In the genomic region with DNA sequence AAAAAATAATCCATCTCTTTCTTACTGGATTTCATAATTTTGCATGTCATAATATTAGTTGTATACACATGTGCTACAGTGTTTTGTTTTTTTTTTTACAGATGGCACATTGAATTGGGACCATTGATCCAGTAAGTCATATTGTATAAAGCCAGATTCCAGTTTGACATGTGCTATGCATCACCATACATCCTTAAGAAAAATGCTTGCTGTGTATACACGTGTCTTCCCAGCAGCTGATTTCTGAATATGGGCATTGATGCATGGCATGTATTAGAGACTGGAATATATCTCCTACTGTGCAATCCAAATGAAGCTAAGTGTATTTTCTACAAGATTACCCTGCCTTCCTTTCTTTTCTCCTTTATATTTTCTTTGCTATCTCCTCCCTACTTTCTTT, we compare ENCODE assay signal across 1 cellular context.
TF ChIP-seq lines count a peak whose summit lies in the region.

No MANE protein-coding gene starts in this region.

TF ChIP-seq in HepG2, 621 proteins besides CTCF, POLR2A, EP300 and RAD21 (continued from another document):
- TF ChIP-seq, protein P1, sequence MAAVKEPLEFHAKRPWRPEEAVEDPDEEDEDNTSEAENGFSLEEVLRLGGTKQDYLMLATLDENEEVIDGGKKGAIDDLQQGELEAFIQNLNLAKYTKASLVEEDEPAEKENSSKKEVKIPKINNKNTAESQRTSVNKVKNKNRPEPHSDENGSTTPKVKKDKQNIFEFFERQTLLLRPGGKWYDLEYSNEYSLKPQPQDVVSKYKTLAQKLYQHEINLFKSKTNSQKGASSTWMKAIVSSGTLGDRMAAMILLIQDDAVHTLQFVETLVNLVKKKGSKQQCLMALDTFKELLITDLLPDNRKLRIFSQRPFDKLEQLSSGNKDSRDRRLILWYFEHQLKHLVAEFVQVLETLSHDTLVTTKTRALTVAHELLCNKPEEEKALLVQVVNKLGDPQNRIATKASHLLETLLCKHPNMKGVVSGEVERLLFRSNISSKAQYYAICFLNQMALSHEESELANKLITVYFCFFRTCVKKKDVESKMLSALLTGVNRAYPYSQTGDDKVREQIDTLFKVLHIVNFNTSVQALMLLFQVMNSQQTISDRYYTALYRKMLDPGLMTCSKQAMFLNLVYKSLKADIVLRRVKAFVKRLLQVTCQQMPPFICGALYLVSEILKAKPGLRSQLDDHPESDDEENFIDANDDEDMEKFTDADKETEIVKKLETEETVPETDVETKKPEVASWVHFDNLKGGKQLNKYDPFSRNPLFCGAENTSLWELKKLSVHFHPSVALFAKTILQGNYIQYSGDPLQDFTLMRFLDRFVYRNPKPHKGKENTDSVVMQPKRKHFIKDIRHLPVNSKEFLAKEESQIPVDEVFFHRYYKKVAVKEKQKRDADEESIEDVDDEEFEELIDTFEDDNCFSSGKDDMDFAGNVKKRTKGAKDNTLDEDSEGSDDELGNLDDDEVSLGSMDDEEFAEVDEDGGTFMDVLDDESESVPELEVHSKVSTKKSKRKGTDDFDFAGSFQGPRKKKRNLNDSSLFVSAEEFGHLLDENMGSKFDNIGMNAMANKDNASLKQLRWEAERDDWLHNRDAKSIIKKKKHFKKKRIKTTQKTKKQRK (IDR thresholded peaks at IDR 0.05; ENCODE audit: low read length): no peak
- TF ChIP-seq ZNF431 (CRISPR knock-in tag; IDR thresholded peaks at IDR 0.05; ENCODE audit: borderline replicate concordance, low read depth) (no peak), ZNF776 (CRISPR knock-in tag; IDR thresholded peaks at IDR 0.05) (no peak)
- TF ChIP-seq, protein P2, sequence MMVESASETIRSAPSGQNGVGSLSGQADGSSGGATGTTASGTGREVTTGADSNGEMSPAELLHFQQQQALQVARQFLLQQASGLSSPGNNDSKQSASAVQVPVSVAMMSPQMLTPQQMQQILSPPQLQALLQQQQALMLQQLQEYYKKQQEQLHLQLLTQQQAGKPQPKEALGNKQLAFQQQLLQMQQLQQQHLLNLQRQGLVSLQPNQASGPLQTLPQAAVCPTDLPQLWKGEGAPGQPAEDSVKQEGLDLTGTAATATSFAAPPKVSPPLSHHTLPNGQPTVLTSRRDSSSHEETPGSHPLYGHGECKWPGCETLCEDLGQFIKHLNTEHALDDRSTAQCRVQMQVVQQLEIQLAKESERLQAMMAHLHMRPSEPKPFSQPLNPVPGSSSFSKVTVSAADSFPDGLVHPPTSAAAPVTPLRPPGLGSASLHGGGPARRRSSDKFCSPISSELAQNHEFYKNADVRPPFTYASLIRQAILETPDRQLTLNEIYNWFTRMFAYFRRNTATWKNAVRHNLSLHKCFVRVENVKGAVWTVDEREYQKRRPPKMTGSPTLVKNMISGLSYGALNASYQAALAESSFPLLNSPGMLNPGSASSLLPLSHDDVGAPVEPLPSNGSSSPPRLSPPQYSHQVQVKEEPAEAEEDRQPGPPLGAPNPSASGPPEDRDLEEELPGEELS (CRISPR knock-in tag; IDR thresholded peaks at IDR 0.05): no peak
TF ChIP-seq in HepG2: peak in this region for 1.
